ENCODE assay signal across 8 cellular contexts in genomic region chr10:113853577-113854018, GRCh38. TPM values are rescaled to one million over a fixed set of nuclear protein-coding genes. Genes with fewer than 3 reads are reported as not detected.
DNase-seq lines count a peak whose midpoint lies in the region; ATAC-seq and TF ChIP-seq lines count a peak whose summit lies in the region.

No MANE protein-coding gene starts in this region.

- ATAC-seq in SK-N-SH treated with all-trans-retinoic acid at 6 μM for 48 hours (peak; percentile 23), HG03442 (IDR thresholded peaks at IDR 0.05; ENCODE audit: unreplicated experiment) (no peak)

- DNase-seq in H4 (ENCODE audit: low spot score) (peak; percentile 8), foreskin fibroblast (no peak), pons (ENCODE audit: low spot score) (peak; percentile 55), KG1 (lab: John Stamatoyannopoulos, UW) (no peak), GM20000 (ENCODE audit: low spot score) (no peak)
- DNase-seq in stimulated activated CD4-positive, alpha-beta T cell treated with anti-CD3 and anti-CD28 coated beads, Interleukin-4, amount 100 ng/mL, for 24 hours = no peak

- H3K4me3 ChIP-seq in foreskin fibroblast (ENCODE audit: low read depth in 1 of 2, low read length in 2 of 2) = peak overlapping the region; percentile 81 to 90

- no peak for TF ChIP-seq CTCF in foreskin fibroblast (IDR thresholded peaks at IDR 0.05; ENCODE audit: low read depth, low read length)
- no peak for TF ChIP-seq CTCF in GM20000 (IDR thresholded peaks at IDR 0.05; ENCODE audit: extremely low read depth, missing control alignments)

TF ChIP-seq in SK-N-SH treated with all-trans-retinoic acid at 6 μM for 48 hours, 23 proteins besides CTCF, POLR2A, EP300 and RAD21:
- TF ChIP-seq ZNF70 (CRISPR knock-in tag; IDR thresholded peaks at IDR 0.05) = no peak
- TF ChIP-seq OSR1 (CRISPR knock-in tag; IDR thresholded peaks at IDR 0.05) = no peak
- no peak for TF ChIP-seq TOX (CRISPR knock-in tag; IDR thresholded peaks at IDR 0.05; ENCODE audit: borderline replicate concordance)
- TF ChIP-seq ISL1 (CRISPR knock-in tag; IDR thresholded peaks at IDR 0.05) = no peak
- no peak for TF ChIP-seq CSDC2 (CRISPR knock-in tag; IDR thresholded peaks at IDR 0.05)
- TF ChIP-seq, protein P1, sequence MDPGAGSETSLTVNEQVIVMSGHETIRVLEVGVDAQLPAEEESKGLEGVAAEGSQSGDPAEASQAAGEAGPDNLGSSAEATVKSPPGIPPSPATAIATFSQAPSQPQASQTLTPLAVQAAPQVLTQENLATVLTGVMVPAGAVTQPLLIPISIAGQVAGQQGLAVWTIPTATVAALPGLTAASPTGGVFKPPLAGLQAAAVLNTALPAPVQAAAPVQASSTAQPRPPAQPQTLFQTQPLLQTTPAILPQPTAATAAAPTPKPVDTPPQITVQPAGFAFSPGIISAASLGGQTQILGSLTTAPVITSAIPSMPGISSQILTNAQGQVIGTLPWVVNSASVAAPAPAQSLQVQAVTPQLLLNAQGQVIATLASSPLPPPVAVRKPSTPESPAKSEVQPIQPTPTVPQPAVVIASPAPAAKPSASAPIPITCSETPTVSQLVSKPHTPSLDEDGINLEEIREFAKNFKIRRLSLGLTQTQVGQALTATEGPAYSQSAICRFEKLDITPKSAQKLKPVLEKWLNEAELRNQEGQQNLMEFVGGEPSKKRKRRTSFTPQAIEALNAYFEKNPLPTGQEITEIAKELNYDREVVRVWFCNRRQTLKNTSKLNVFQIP (CRISPR knock-in tag; IDR thresholded peaks at IDR 0.05; ENCODE audit: borderline replicate concordance, low read depth) = no peak
- TF ChIP-seq, protein P2, sequence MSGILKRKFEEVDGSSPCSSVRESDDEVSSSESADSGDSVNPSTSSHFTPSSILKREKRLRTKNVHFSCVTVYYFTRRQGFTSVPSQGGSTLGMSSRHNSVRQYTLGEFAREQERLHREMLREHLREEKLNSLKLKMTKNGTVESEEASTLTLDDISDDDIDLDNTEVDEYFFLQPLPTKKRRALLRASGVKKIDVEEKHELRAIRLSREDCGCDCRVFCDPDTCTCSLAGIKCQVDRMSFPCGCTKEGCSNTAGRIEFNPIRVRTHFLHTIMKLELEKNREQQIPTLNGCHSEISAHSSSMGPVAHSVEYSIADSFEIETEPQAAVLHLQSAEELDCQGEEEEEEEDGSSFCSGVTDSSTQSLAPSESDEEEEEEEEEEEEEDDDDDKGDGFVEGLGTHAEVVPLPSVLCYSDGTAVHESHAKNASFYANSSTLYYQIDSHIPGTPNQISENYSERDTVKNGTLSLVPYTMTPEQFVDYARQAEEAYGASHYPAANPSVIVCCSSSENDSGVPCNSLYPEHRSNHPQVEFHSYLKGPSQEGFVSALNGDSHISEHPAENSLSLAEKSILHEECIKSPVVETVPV (CRISPR knock-in tag; IDR thresholded peaks at IDR 0.05) = no peak
- TF ChIP-seq PPARA (CRISPR knock-in tag; IDR thresholded peaks at IDR 0.05; ENCODE audit: borderline replicate concordance) = no peak
- TF ChIP-seq ESRRG (CRISPR knock-in tag; IDR thresholded peaks at IDR 0.05) = no peak
- TF ChIP-seq GLIS3 (CRISPR knock-in tag; IDR thresholded peaks at IDR 0.05) = no peak
- TF ChIP-seq CREB5 (CRISPR knock-in tag; IDR thresholded peaks at IDR 0.05; ENCODE audit: low read depth) = no peak
- TF ChIP-seq ZNF565 (CRISPR knock-in tag; conservative IDR thresholded peaks at IDR 0.05; ENCODE audit: low read depth) = no peak
- TF ChIP-seq ZFP30 (CRISPR knock-in tag; IDR thresholded peaks at IDR 0.05) = no peak
- TF ChIP-seq, protein P3, sequence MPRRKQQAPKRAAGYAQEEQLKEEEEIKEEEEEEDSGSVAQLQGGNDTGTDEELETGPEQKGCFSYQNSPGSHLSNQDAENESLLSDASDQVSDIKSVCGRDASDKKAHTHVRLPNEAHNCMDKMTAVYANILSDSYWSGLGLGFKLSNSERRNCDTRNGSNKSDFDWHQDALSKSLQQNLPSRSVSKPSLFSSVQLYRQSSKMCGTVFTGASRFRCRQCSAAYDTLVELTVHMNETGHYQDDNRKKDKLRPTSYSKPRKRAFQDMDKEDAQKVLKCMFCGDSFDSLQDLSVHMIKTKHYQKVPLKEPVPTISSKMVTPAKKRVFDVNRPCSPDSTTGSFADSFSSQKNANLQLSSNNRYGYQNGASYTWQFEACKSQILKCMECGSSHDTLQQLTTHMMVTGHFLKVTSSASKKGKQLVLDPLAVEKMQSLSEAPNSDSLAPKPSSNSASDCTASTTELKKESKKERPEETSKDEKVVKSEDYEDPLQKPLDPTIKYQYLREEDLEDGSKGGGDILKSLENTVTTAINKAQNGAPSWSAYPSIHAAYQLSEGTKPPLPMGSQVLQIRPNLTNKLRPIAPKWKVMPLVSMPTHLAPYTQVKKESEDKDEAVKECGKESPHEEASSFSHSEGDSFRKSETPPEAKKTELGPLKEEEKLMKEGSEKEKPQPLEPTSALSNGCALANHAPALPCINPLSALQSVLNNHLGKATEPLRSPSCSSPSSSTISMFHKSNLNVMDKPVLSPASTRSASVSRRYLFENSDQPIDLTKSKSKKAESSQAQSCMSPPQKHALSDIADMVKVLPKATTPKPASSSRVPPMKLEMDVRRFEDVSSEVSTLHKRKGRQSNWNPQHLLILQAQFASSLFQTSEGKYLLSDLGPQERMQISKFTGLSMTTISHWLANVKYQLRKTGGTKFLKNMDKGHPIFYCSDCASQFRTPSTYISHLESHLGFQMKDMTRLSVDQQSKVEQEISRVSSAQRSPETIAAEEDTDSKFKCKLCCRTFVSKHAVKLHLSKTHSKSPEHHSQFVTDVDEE (CRISPR knock-in tag; IDR thresholded peaks at IDR 0.05) = no peak
- no peak for TF ChIP-seq BACH2 (CRISPR knock-in tag; IDR thresholded peaks at IDR 0.05; ENCODE audit: borderline replicate concordance)
- TF ChIP-seq RARB (CRISPR knock-in tag; IDR thresholded peaks at IDR 0.05) = no peak
- no peak for TF ChIP-seq ZNF8 (CRISPR knock-in tag; IDR thresholded peaks at IDR 0.05)
- TF ChIP-seq SNAI2 (CRISPR knock-in tag; IDR thresholded peaks at IDR 0.05) = no peak

RNA-seq across cellular contexts. Expression of gene DCLRE1A, which starts 0.3 kb away (rescaled TPM):
- 10.2 and 14.7 TPM in 2 replicates for total RNA-seq in H4 (2014; rRNA removed; shearing (Covaris generic))

RNA-seq across cellular contexts. Expression of gene NHLRC2, which starts 0.9 kb away (rescaled TPM):
- total RNA-seq in H4 (2014; rRNA removed; shearing (Covaris generic)) = 7.6 and 10.2 TPM in 2 replicates

Comparison
In these comparisons a context has a peak if more than half of its experiments do, and no peak if none do; other contexts are left out.
1. DNase-seq: peak in H4 (single experiment) and pons (single experiment); none in foreskin fibroblast (0 of 2), stimulated activated CD4-positive, alpha-beta T cell treated with anti-CD3 and anti-CD28 coated beads, Interleukin-4, amount 100 ng/mL, for 24 hours (single experiment), KG1 (single experiment) and GM20000 (single experiment).